ENCODE assay signal across 8 cellular contexts in the genomic region with DNA sequence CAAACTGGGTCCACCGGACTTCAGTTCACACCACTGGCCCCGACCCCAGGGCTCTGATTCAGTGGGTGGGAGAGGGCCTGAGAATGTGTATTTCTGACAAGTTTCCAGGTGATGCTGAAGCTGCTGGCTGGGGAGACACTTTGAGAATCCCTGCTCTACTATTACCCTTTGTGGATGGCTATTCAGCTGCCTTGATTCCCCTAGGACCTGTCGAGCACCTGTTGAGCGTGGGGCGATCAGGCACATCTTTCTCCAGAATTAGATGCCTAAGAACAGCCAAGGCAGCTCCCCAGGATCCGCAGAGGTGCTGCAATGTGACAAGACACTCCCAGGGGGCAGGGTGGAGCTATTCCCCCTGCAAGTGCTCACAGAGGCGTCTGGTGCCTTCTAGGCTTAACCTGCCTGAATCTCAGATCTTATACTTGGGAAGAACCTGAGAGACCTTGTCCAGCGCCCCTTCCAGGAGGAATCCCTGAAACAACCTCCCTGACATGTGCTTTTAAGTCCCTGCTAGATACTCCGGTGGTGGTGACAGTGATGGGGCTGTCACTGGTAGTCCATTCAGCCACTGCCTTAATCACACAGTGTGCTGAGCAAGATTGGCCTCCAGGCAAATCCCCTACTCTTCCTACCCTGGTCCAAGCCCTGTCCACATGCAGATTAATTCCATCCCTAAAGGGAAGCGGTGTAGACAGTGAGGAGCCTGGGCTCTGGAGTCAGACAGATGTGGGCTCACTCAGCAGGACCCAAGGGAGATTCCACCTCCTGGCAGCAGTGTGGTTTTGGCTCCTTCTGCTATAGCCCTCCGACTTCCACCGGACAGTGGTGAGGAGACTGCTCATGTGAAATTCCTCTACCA. TPM values are rescaled to one million over a fixed set of nuclear protein-coding genes. Genes with fewer than 3 reads are reported as not detected.
DNase-seq lines count a peak whose midpoint lies in the region; ATAC-seq lines count a peak whose summit lies in the region.

No MANE protein-coding gene starts in this region.

- H3K36me3 Mint-ChIP-seq in activated T-cell treated with anti-CD3 and anti-CD28 coated beads, Interleukin-2, amount 50 U/mL, for 72 hours (ENCODE audit: insufficient read depth in 2 of 2), result no peaks in the 10 kb centered on the region
- no peaks in the 10 kb centered on the region for H3K36me3 Mint-ChIP-seq in stimulated activated naive B cell treated with anti-CD40 and anti-IgM and Interleukin-4, amounts not matched to agents 10 μg/mL and 1 μg/mL and 100 μg/mL, for 72 hours

- peak in 1 of 2 donors; percentile 15 for ATAC-seq in activated T-cell treated with anti-CD3 and anti-CD28 coated beads, Interleukin-2, amount 50 U/mL, for 72 hours (replicated peaks in 1 of 2)
- ATAC-seq in stimulated activated naive B cell treated with anti-CD40 and anti-IgM and Interleukin-4, amounts not matched to agents 10 μg/mL and 1 μg/mL and 100 μg/mL, for 72 hours (replicated peaks), result peak; percentile 45 to 59
- ATAC-seq in HG03159 (IDR thresholded peaks at IDR 0.05; ENCODE audit: unreplicated experiment), result no peak

- no peak overlapping the region for H3K27ac Mint-ChIP-seq in activated T-cell treated with anti-CD3 and anti-CD28 coated beads, Interleukin-2, amount 50 U/mL, for 72 hours
- H3K27ac Mint-ChIP-seq in stimulated activated naive B cell treated with anti-CD40 and anti-IgM and Interleukin-4, amounts not matched to agents 10 μg/mL and 1 μg/mL and 100 μg/mL, for 72 hours, result no peak overlapping the region

- H3K9me3 Mint-ChIP-seq in activated T-cell treated with anti-CD3 and anti-CD28 coated beads, Interleukin-2, amount 50 U/mL, for 72 hours, result no peaks in the 10 kb centered on the region
- no peaks in the 10 kb centered on the region for H3K9me3 Mint-ChIP-seq in stimulated activated naive B cell treated with anti-CD40 and anti-IgM and Interleukin-4, amounts not matched to agents 10 μg/mL and 1 μg/mL and 100 μg/mL, for 72 hours

- H3K4me1 Mint-ChIP-seq in activated T-cell treated with anti-CD3 and anti-CD28 coated beads, Interleukin-2, amount 50 U/mL, for 72 hours (ENCODE audit: low read depth), result peaks cover 18% of the 10 kb centered on the region
- H3K4me1 Mint-ChIP-seq in stimulated activated naive B cell treated with anti-CD40 and anti-IgM and Interleukin-4, amounts not matched to agents 10 μg/mL and 1 μg/mL and 100 μg/mL, for 72 hours, result no peaks in the 10 kb centered on the region

- H3K4me3 Mint-ChIP-seq in activated T-cell treated with anti-CD3 and anti-CD28 coated beads, Interleukin-2, amount 50 U/mL, for 72 hours, result no peak overlapping the region
- no peak overlapping the region for H3K4me3 Mint-ChIP-seq in stimulated activated naive B cell treated with anti-CD40 and anti-IgM and Interleukin-4, amounts not matched to agents 10 μg/mL and 1 μg/mL and 100 μg/mL, for 72 hours

- peak; percentile 11 to 16 for DNase-seq in activated T-cell treated with anti-CD3 and anti-CD28 coated beads, Interleukin-2, amount 50 U/mL, for 72 hours
- DNase-seq in activated T-cell treated with anti-CD3 and anti-CD28 coated beads for 4 hours (no peak), NCI-H1694 treated with DMSO at 0.1 percent for 48 hours (lab: John Stamatoyannopoulos, UW) (peak; percentile 54), cerebellar cortex (ENCODE audit: low spot score) (peak; percentile 29), GDM1 (lab: John Stamatoyannopoulos, UW) (no peak), amygdala (lab: John Stamatoyannopoulos, UW) (no peak)
- DNase-seq in stimulated activated naive B cell treated with anti-CD40 and anti-IgM and Interleukin-4, amounts not matched to agents 10 μg/mL and 1 μg/mL and 100 μg/mL, for 72 hours, result no peak

- H3K27me3 Mint-ChIP-seq in activated T-cell treated with anti-CD3 and anti-CD28 coated beads, Interleukin-2, amount 50 U/mL, for 72 hours (ENCODE audit: low read depth), result no peaks in the 10 kb centered on the region
- peaks cover 19 to 20% of the 10 kb centered on the region in 2 donors for H3K27me3 Mint-ChIP-seq in stimulated activated naive B cell treated with anti-CD40 and anti-IgM and Interleukin-4, amounts not matched to agents 10 μg/mL and 1 μg/mL and 100 μg/mL, for 72 hours

RNA-seq across cellular contexts. Expression of a gene that starts 43.4 kb away (rescaled TPM):
- total RNA-seq in activated T-cell treated with anti-CD3 and anti-CD28 coated beads, Interleukin-2, amount 50 U/mL, for 72 hours, result 1 to 10 TPM; 1.6 to 4.7 TPM

Comparison
In these comparisons a context has a peak if more than half of its experiments do, and no peak if none do; other contexts are left out.
1. DNase-seq: peak in activated T-cell treated with anti-CD3 and anti-CD28 coated beads, Interleukin-2, amount 50 U/mL, for 72 hours (2 of 2), NCI-H1694 treated with DMSO at 0.1 percent for 48 hours (single experiment) and cerebellar cortex (single experiment); none in activated T-cell treated with anti-CD3 and anti-CD28 coated beads for 4 hours (single experiment), stimulated activated naive B cell treated with anti-CD40 and anti-IgM and Interleukin-4, amounts not matched to agents 10 μg/mL and 1 μg/mL and 100 μg/mL, for 72 hours (single experiment), GDM1 (single experiment) and amygdala (0 of 56).